Comparison of ENCODE assay signal across 12 cellular contexts in genomic region chr1:28111157-28111556, GRCh38.
DNase-seq lines count a peak whose midpoint lies in the region; ATAC-seq and TF ChIP-seq lines count a peak whose summit lies in the region.
"Had no signal": no experiment of that assay in that cellular context is flagged by ENCODE, and none has a peak within 500 bp of the region (broad histone marks: within the 10 kb centered on the region; RNA-seq: fewer than 3 reads in every experiment).

No MANE protein-coding gene starts in this region.

- TF ChIP-seq CTCF in RWPE1 (conservative IDR thresholded peaks at IDR 0.05; ENCODE audit: low read depth): no peak

- ATAC-seq in HG02981 (IDR thresholded peaks at IDR 0.05; ENCODE audit: unreplicated experiment) (peak; percentile 47), HG03039 (IDR thresholded peaks at IDR 0.05; ENCODE audit: unreplicated experiment) (no peak)
- ATAC-seq: psoas muscle had no signal

- CTCF ChIA-PET in RWPE1 (lab: Yijun Ruan, JAX): no interaction called here

- DNase-seq in CD1c-positive myeloid dendritic cell (ENCODE audit: extremely low spot score) (peak; percentile 91), SKM-1 treated with dmso at 0.1 percent for 144 hours (lab: John Stamatoyannopoulos, UW; ENCODE audit: unreplicated experiment) (peak; percentile 94), germinal center (ENCODE audit: low spot score) (peak; percentile 21), RWPE1 (ENCODE audit: low spot score) (no peak), HuH-7.5 (ENCODE audit: low spot score) (no peak)
- no peak for DNase-seq in stimulated activated CD4-positive, alpha-beta T cell treated with anti-CD3 and anti-CD28 coated beads, Interleukin-4, amount 100 ng/mL, for 24 hours
- DNase-seq: C1 segment of cervical spinal cord, NCI-H2171 treated with DMSO at 0.1 percent for 48 hours, psoas muscle, SW 1271 had no signal

- POLR2A ChIA-PET in RWPE1 (lab: Yijun Ruan, JAX; ENCODE audit: low non-redundant PET): no interaction called here

- H3K27ac ChIP-seq in RWPE1: no peak overlapping the region
- H3K27ac ChIP-seq: psoas muscle had no signal

Comparison
In these comparisons a context has a peak if more than half of its experiments do, and no peak if none do; other contexts are left out.
1. DNase-seq: peak in CD1c-positive myeloid dendritic cell (single experiment), SKM-1 treated with dmso at 0.1 percent for 144 hours (single experiment) and germinal center (single experiment); none in RWPE1 (single experiment), stimulated activated CD4-positive, alpha-beta T cell treated with anti-CD3 and anti-CD28 coated beads, Interleukin-4, amount 100 ng/mL, for 24 hours (single experiment) and HuH-7.5 (single experiment).